In genomic region chr3:145959457-145960088, GRCh38 we compare ENCODE assay signal across 31 cellular contexts.
DNase-seq lines count a peak whose midpoint lies in the region; ATAC-seq, FAIRE-seq and TF ChIP-seq lines count a peak whose summit lies in the region.
"Had no signal": no experiment of that assay in that cellular context is flagged by ENCODE, and none has a peak within 500 bp of the region (broad histone marks: within the 10 kb centered on the region; RNA-seq: fewer than 3 reads in every experiment).

No MANE protein-coding gene starts in this region.

- H3K9me3 ChIP-seq in adipocyte (ENCODE audit: control insufficient read depth, low read length), result no peaks in the 10 kb centered on the region
- H3K9me3 ChIP-seq in smooth muscle cell (replicated peaks; ENCODE audit: low read depth), result no peaks in the 10 kb centered on the region
- H3K9me3 ChIP-seq: neutrophil, psoas muscle, sigmoid colon, thoracic aorta had no signal

- no peaks in the 10 kb centered on the region for H3K79me2 ChIP-seq in smooth muscle cell (ENCODE audit: low read depth)

- H3K9ac ChIP-seq in adipocyte (ENCODE audit: low read length) (no peak overlapping the region), smooth muscle cell (ENCODE audit: low read depth) (no peak overlapping the region)

- H3K4me2 ChIP-seq in smooth muscle cell, result peak overlapping the region; percentile 63

- peak; percentile 55 for ATAC-seq in GM18907 (IDR thresholded peaks at IDR 0.05; ENCODE audit: unreplicated experiment)
- ATAC-seq in HG02759 (IDR thresholded peaks at IDR 0.05; ENCODE audit: unreplicated experiment), result peak; percentile 52
- ATAC-seq in GM21381 (IDR thresholded peaks at IDR 0.05; ENCODE audit: unreplicated experiment), result no peak
- ATAC-seq: activated CD4-positive, CD25-positive, alpha-beta regulatory T cell treated with anti-CD3 and anti-CD28 coated beads, Interleukin-2, amount 50 U/mL, for 24 hours; esophagus mucosa; left lung; psoas muscle; stimulated activated naive CD8-positive, alpha-beta T cell treated with anti-CD3 and anti-CD28 coated beads, Interleukin-15, Interleukin-2, amounts not matched to agents 100 U/mL and 50 U/mL, for 24 hours had no signal

- TF ChIP-seq CTCF in smooth muscle cell (IDR thresholded peaks at IDR 0.05; ENCODE audit: borderline replicate concordance, insufficient read depth, poor library complexity, severe bottlenecking) (no peak), D721Med (IDR thresholded peaks at IDR 0.05; ENCODE audit: insufficient read depth, missing control alignments) (no peak)

- H3K4me1 ChIP-seq in adipocyte (ENCODE audit: control insufficient read depth, insufficient read depth, low read length) (peaks cover 14% of the 10 kb centered on the region), smooth muscle cell (ENCODE audit: low read depth) (no peaks in the 10 kb centered on the region)
- H3K4me1 ChIP-seq: left lung, psoas muscle had no signal

- H4K20me1 ChIP-seq in smooth muscle cell (ENCODE audit: low read depth), result no peaks in the 10 kb centered on the region

- H3F3A ChIP-seq in smooth muscle cell (ENCODE audit: low read depth), result no peaks in the 10 kb centered on the region

- WGBS in smooth muscle cell (ENCODE audit: low lambda C conversion rate), result 96% methylated on average over 2 of the region's 2 CpGs

- DNase-seq in adipocyte (ENCODE audit: low read depth), result no peak
- DNase-seq in smooth muscle cell (lab: John Stamatoyannopoulos, UW; ENCODE audit: unreplicated experiment), result no peak
- no peak for DNase-seq in SK-N-DZ (ENCODE audit: low spot score)
- no peak for DNase-seq in D721Med (ENCODE audit: insufficient read length, low spot score)
- DNase-seq: activated CD4-positive, alpha-beta memory T cell treated with anti-CD3 and anti-CD28 coated beads for 36 hours; activated CD8-positive, alpha-beta memory T cell treated with anti-CD3 and anti-CD28 coated beads, Interleukin-2, amount 50 U/mL, for 4 hours; activated naive CD4-positive, alpha-beta T cell treated with anti-CD3 and anti-CD28 coated beads, Interleukin-2, amount 50 U/mL, for 16 hours; Calu3; cortex of kidney; DND-41; H7; IMR-90; left lung; naive B cell; NCI-H1092 treated with DMSO at 0.1 percent for 48 hours; NCI-H187; NCI-H2171 treated with DMSO at 0.1 percent for 48 hours; NCI-H510A treated with DMSO at 0.1 percent for 48 hours; psoas muscle; sigmoid colon; stimulated activated CD4-positive, alpha-beta T cell treated with anti-CD3 and anti-CD28 coated beads, Interleukin-15, amount 100 ng/mL, for 24 hours; stimulated activated naive CD8-positive, alpha-beta T cell treated with anti-CD3 and anti-CD28 coated beads, Interleukin-15, Interleukin-2, amounts not matched to agents 100 U/mL and 50 U/mL, for 24 hours had no signal

- H3K27me3 ChIP-seq in adipocyte (replicated peaks; ENCODE audit: control insufficient read depth, insufficient read depth, low read length) (no peaks in the 10 kb centered on the region), smooth muscle cell (ENCODE audit: low read depth) (no peaks in the 10 kb centered on the region)
- H3K27me3 ChIP-seq: left lung, neutrophil, sigmoid colon had no signal

- no peak for FAIRE-seq in D721Med (lab: Jason Lieb, UNC)
- FAIRE-seq: RCC 7860, urothelium cell line had no signal

- H3K4me3 ChIP-seq in adipocyte (ENCODE audit: low read length) (peak overlapping the region; percentile 38), smooth muscle cell (no peak overlapping the region)
- H3K4me3 ChIP-seq: left lung, psoas muscle, sigmoid colon, thoracic aorta had no signal

- H3K27ac ChIP-seq in smooth muscle cell (ENCODE audit: low read depth), result no peak overlapping the region
- H3K27ac ChIP-seq: left lung, neutrophil, psoas muscle, sigmoid colon, thoracic aorta had no signal

- H3K36me3 ChIP-seq in adipocyte (ENCODE audit: control insufficient read depth, insufficient read depth, low read length, severe bottlenecking) (no peaks in the 10 kb centered on the region), smooth muscle cell (ENCODE audit: low read depth) (no peaks in the 10 kb centered on the region)
- H3K36me3 ChIP-seq: left lung, neutrophil, sigmoid colon, thoracic aorta had no signal

- peak overlapping the region; percentile 24 for H2AFZ ChIP-seq in smooth muscle cell (ENCODE audit: low read depth)
